Comparison of ENCODE assay signal across 9 cellular contexts in the genomic region with DNA sequence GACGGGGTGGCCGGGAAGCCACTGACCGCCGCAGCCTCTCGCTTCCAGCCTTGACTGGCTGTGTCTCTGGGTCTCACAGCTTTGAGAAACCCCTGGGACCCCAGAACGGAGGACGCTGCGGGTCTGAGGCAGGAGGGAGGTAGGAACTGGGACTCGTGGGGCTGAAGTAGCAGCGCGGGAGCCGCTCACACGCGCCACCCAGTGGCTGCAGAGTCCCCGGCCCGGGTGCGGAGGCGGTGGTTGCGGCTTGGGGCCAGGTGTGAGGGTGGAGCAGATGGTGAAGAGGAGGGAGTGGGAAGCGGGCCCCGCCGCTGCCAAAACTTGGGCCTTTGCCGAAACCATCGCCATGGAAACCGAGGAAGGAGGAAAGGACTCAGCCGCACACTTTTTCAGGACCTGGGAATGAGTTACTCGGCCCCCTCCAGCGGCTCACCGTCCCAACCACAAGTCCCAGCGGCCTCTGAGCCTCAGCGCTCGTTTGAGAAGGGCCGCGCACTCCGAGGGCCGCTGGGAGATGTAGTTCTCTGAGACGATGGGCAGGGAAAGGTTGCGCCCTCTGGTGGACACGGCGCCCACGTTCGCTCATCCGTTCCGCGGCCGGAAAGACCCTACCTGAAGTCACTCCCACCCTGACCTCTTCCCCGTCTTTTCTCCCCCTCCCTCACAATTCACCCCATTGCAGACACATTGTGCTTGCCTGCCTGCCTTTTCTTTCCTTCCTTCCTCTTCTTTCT. TPM values are rescaled to one million over a fixed set of nuclear protein-coding genes. Genes with fewer than 3 reads are reported as not detected.
A peak's percentile ranks its signal among the peaks of the same experiment; 100 is the strongest.
DNase-seq lines count a peak whose midpoint lies in the region; ATAC-seq and TF ChIP-seq lines count a peak whose summit lies in the region.
"Had no signal": no experiment of that assay in that cellular context is flagged by ENCODE, and none has a peak within 500 bp of the region (broad histone marks: within the 10 kb centered on the region; RNA-seq: fewer than 3 reads in every experiment).

No MANE protein-coding gene starts in this region.

- peaks cover 8% of the 10 kb centered on the region for H3K36me3 Mint-ChIP-seq in CD4-positive, CD25-positive, alpha-beta regulatory T cell

- TF ChIP-seq CTCF in right lobe of liver (IDR thresholded peaks at IDR 0.05), result peak; percentile 73 to 83 (median 77)

- peaks cover 0 to 5% (median 0%) of the 10 kb centered on the region in 7 donors for H3K9me3 Mint-ChIP-seq in CD4-positive, CD25-positive, alpha-beta regulatory T cell

- DNase-seq in CD4-positive, CD25-positive, alpha-beta regulatory T cell, result peak; percentile 87 to 96 (median 95)
- DNase-seq in NCI-H748 (lab: John Stamatoyannopoulos, UW; ENCODE audit: unreplicated experiment) (peak; percentile 98), dermis microvascular lymphatic vessel endothelial cell (ENCODE audit: low read depth in 2 of 2) (peak; percentile 83 to 94), right lobe of liver (peak; percentile 94)
- peak; percentile 90 to 91 for DNase-seq in activated CD4-positive, alpha-beta T cell treated with anti-CD3 and anti-CD28 coated beads, Interleukin-2, amount 50 U/mL, for 24 hours (ENCODE audit: low read depth in 1 of 2, low spot score in 1 of 2)
- DNase-seq in stimulated activated CD4-positive, alpha-beta T cell treated with anti-CD3 and anti-CD28 coated beads, Interleukin-4, amount 100 ng/mL, for 1 hour, result peak; percentile 94

- ATAC-seq in CD4-positive, CD25-positive, alpha-beta regulatory T cell (ENCODE audit: low read depth in 2 of 2), result peak; percentile 91 to 92
- ATAC-seq in GM19452 (IDR thresholded peaks at IDR 0.05; ENCODE audit: unreplicated experiment) (peak; percentile 71), HG03571 (IDR thresholded peaks at IDR 0.05; ENCODE audit: unreplicated experiment) (peak; percentile 68), right lobe of liver (peak; percentile 79 to 93 (median 88))

- H3K4me3 Mint-ChIP-seq in CD4-positive, CD25-positive, alpha-beta regulatory T cell, result peak overlapping the region; percentile 82 to 96 (median 86)

- TF ChIP-seq POLR2A in right lobe of liver (IDR thresholded peaks at IDR 0.05), result peak; percentile 13

- H3K4me3 ChIP-seq in CD4-positive, CD25-positive, alpha-beta regulatory T cell (ENCODE audit: low read depth, low read length), result peak overlapping the region; percentile 41
- peak overlapping the region; percentile 70 to 80 (median 76) for H3K4me3 ChIP-seq in right lobe of liver

- H3K4me1 ChIP-seq in CD4-positive, CD25-positive, alpha-beta regulatory T cell (ENCODE audit: control insufficient read depth, insufficient read depth, low read length, poor library complexity, severe bottlenecking), result peaks cover 39% of the 10 kb centered on the region
- H3K4me1 ChIP-seq in right lobe of liver, result no peaks in the 10 kb centered on the region

- H3K27ac Mint-ChIP-seq in CD4-positive, CD25-positive, alpha-beta regulatory T cell, result peak overlapping the region; percentile 80 to 89 (median 85)

- peaks cover 50% of the 10 kb centered on the region for H3K27me3 Mint-ChIP-seq in CD4-positive, CD25-positive, alpha-beta regulatory T cell

- H3K36me3 ChIP-seq in CD4-positive, CD25-positive, alpha-beta regulatory T cell (ENCODE audit: control insufficient read depth, insufficient read depth, low read length), result peaks cover 22% of the 10 kb centered on the region
- peaks cover 0 to 3% (median 2%) of the 10 kb centered on the region in 4 donors for H3K36me3 ChIP-seq in right lobe of liver

- 0% methylated on average over 17 of the region's 47 CpGs for WGBS in right lobe of liver (ENCODE audit: insufficient coverage, low coverage, low lambda C conversion rate, missing lambda C conversion rate)

- H3K27ac ChIP-seq in CD4-positive, CD25-positive, alpha-beta regulatory T cell (ENCODE audit: insufficient read depth, low read length, poor library complexity, severe bottlenecking), result peak overlapping the region; percentile 55
- H3K27ac ChIP-seq in right lobe of liver, result peak overlapping the region; percentile 2 to 40 (median 35)

- intact Hi-C loops in right lobe of liver (cut with DNase I), result loop anchor here in 1 of 2 donors (2.0 kb wide), 1 partner anchor 51 kb away; no protein-coding TSS in a partner anchor

- H3K9me3 ChIP-seq in CD4-positive, CD25-positive, alpha-beta regulatory T cell (ENCODE audit: control insufficient read depth in 2 of 2, low read length in 2 of 2), result no peaks in the 10 kb centered on the region
- no peaks in the 10 kb centered on the region for H3K9me3 ChIP-seq in right lobe of liver

- peaks cover 26% of the 10 kb centered on the region for H3K27me3 ChIP-seq in CD4-positive, CD25-positive, alpha-beta regulatory T cell (ENCODE audit: control insufficient read depth, insufficient read depth, low read length)
- no peaks in the 10 kb centered on the region for H3K27me3 ChIP-seq in right lobe of liver

- peaks cover 0 to 55% (median 25%) of the 10 kb centered on the region in 4 donors for H3K4me1 Mint-ChIP-seq in CD4-positive, CD25-positive, alpha-beta regulatory T cell

RNA-seq across cellular contexts. Expression of gene SLC17A7, which starts 2.2 kb away (rescaled TPM):
- total RNA-seq in CD4-positive, CD25-positive, alpha-beta regulatory T cell, result not detected
- polyA plus RNA-seq in CD4-positive, CD25-positive, alpha-beta regulatory T cell, result not detected
- total RNA-seq in dermis microvascular lymphatic vessel endothelial cell, result 0.13 TPM in 2 replicates
- under 1 TPM in 1 of 6 experiments, not detected in 5; 0.13 TPM for total RNA-seq in right lobe of liver

RNA-seq across cellular contexts. Expression of gene PIH1D1, which starts 8.1 kb away (rescaled TPM):
- total RNA-seq in CD4-positive, CD25-positive, alpha-beta regulatory T cell, result 150 TPM
- 100 to 1,000 TPM; 109 to 144 (median 118) TPM for polyA plus RNA-seq in CD4-positive, CD25-positive, alpha-beta regulatory T cell
- total RNA-seq in dermis microvascular lymphatic vessel endothelial cell (146 and 159 TPM in 2 replicates), right lobe of liver (10 to 100 TPM; 37.4 to 57.7 (median 43.4) TPM)

RNA-seq across cellular contexts. Expression of gene ALDH16A1, which starts 9.5 kb away (rescaled TPM):
- total RNA-seq in CD4-positive, CD25-positive, alpha-beta regulatory T cell, result 41.0 TPM
- 10 to 100 TPM; 32.7 to 47.1 (median 42.3) TPM for polyA plus RNA-seq in CD4-positive, CD25-positive, alpha-beta regulatory T cell
- total RNA-seq in dermis microvascular lymphatic vessel endothelial cell (41.3 and 61.4 TPM in 2 replicates), right lobe of liver (10 to 100 TPM; 14.4 to 29.6 (median 19.8) TPM)

RNA-seq across cellular contexts. Expression of gene GFY, which starts 18.3 kb away (rescaled TPM):
- total RNA-seq in CD4-positive, CD25-positive, alpha-beta regulatory T cell, result not detected
- polyA plus RNA-seq in CD4-positive, CD25-positive, alpha-beta regulatory T cell, result not detected
- total RNA-seq in dermis microvascular lymphatic vessel endothelial cell (not detected in 2 replicates), right lobe of liver (not detected)

RNA-seq across cellular contexts. Expression of gene PTH2, which starts 20.3 kb away (rescaled TPM):
- total RNA-seq in CD4-positive, CD25-positive, alpha-beta regulatory T cell, result not detected
- polyA plus RNA-seq in CD4-positive, CD25-positive, alpha-beta regulatory T cell, result not detected
- total RNA-seq in dermis microvascular lymphatic vessel endothelial cell, result not detected in 2 replicates
- total RNA-seq in right lobe of liver, result not detected
- total RNA-seq: temporal lobe had no signal

Comparison
In these comparisons a context has a peak if more than half of its experiments do, and no peak if none do; other contexts are left out.
1. Peak in every context shown above with its lines: DNase-seq, ATAC-seq, H3K4me3 ChIP-seq and H3K27ac ChIP-seq.